ENCODE assay signal across 8 cellular contexts in genomic region chr12:14384783-14385638, GRCh38. TPM values are rescaled to one million over a fixed set of nuclear protein-coding genes. Genes with fewer than 3 reads are reported as not detected.
DNase-seq lines count a peak whose midpoint lies in the region; ATAC-seq and TF ChIP-seq lines count a peak whose summit lies in the region.

No MANE protein-coding gene starts in this region.

- H3K36me3 ChIP-seq in body of pancreas (replicated peaks in 1 of 2; ENCODE audit: insufficient read depth in 1 of 2, low read depth in 2 of 2) (no peaks in the 10 kb centered on the region), gastrocnemius medialis (no peaks in the 10 kb centered on the region)

- DNase-seq in DMS153 (lab: John Stamatoyannopoulos, UW), result peak; percentile 48
- no peak for DNase-seq in DMS153 treated with DMSO at 0.1 percent for 48 hours (lab: John Stamatoyannopoulos, UW; ENCODE audit: unreplicated experiment)
- DNase-seq in HEK293T (ENCODE audit: extremely low spot score), result peak; percentile 52
- DNase-seq in MV-4-11 (lab: John Stamatoyannopoulos, UW), result peak; percentile 75
- peak; percentile 97 to 100 for DNase-seq in SW 1271 (lab: John Stamatoyannopoulos, UW)
- DNase-seq in body of pancreas, result peak; percentile 59 to 80 (median 73)
- DNase-seq in iPS DF 19.7 (ENCODE audit: low read depth, low spot score), result peak; percentile 65
- DNase-seq in gastrocnemius medialis, result peak; percentile 56 to 75

- H3K4me3 ChIP-seq in body of pancreas (no peak overlapping the region), gastrocnemius medialis (peak overlapping the region; percentile 16 to 53 (median 36))

- peaks cover 24% of the 10 kb centered on the region for H3K4me1 ChIP-seq in body of pancreas
- peaks cover 15 to 29% of the 10 kb centered on the region in 2 donors for H3K4me1 ChIP-seq in gastrocnemius medialis

- TF ChIP-seq CTCF in body of pancreas (IDR thresholded peaks at IDR 0.05) (no peak), gastrocnemius medialis (IDR thresholded peaks at IDR 0.05 in 4 of 5, conservative IDR thresholded peaks at IDR 0.05 in 1 of 5) (no peak)

- CTCF ChIA-PET in HEK293T (lab: Yijun Ruan, JAX), result interaction anchor here (2.0 kb wide), 1 partner anchor 9 kb away, joined by 10 read pairs; no protein-coding TSS in a partner anchor

- TF ChIP-seq POLR2A in body of pancreas (IDR thresholded peaks at IDR 0.05) (peak in 1 of 3 donors; percentile 27), gastrocnemius medialis (IDR thresholded peaks at IDR 0.05) (no peak)

- 3% methylated on average over 2 of the region's 2 CpGs for WGBS in body of pancreas, 2 donors

- POLR2A ChIA-PET in HEK293T (lab: Yijun Ruan, JAX), result interaction anchor here (0.7 to 2.5 kb wide), 6 partner anchors 9 to 127 kb away, joined by 3 to 13 read pairs (median 6); partner anchors contain the start of gene ATF7IP

- H3K27me3 ChIP-seq in body of pancreas, result no peaks in the 10 kb centered on the region
- H3K27me3 ChIP-seq in gastrocnemius medialis, result no peaks in the 10 kb centered on the region

- H3K9me3 ChIP-seq in body of pancreas (no peaks in the 10 kb centered on the region), gastrocnemius medialis (peaks cover 0 to 5% (median 0%) of the 10 kb centered on the region in 3 donors)

- intact Hi-C loops in body of pancreas (cut with DNase I), result no loop called here
- intact Hi-C loops in gastrocnemius medialis (cut with DNase I; ENCODE audit: low total_unique reads), result loop anchor here (1.0 to 10.0 kb wide), 3 partner anchors 9 to 1400 kb away; partner anchors contain the start of gene EPS8

- in situ Hi-C loops in gastrocnemius medialis (cut with MboI; ENCODE audit: low sequenced_read_pairs in 4 of 4), result loop anchor here in 1 of 4 donors (25.0 kb wide), 1 partner anchor 1402 kb away; the partner anchor contains the start of gene EPS8

- H3K27ac ChIP-seq in body of pancreas (peak overlapping the region in 3 of 4 donors; percentile 46 to 75 (median 48)), gastrocnemius medialis (peak overlapping the region; percentile 61 to 83 (median 76))

- ATAC-seq in body of pancreas (peak; percentile 97), gastrocnemius medialis (peak; percentile 99)

TF ChIP-seq in HEK293T, 16 proteins besides CTCF, POLR2A, EP300 and RAD21:
- peak; percentile 89 for TF ChIP-seq ZNF384 (IDR thresholded peaks at IDR 0.05)
- TF ChIP-seq LEF1 (IDR thresholded peaks at IDR 0.05; ENCODE audit: borderline replicate concordance), result no peak
- TF ChIP-seq BHLHE40 (IDR thresholded peaks at IDR 0.05; ENCODE audit: borderline replicate concordance), result no peak

RNA-seq across cellular contexts. Expression of gene ATF7IP, which starts 19.5 kb away (rescaled TPM):
- total RNA-seq in body of pancreas, result 10 to 100 TPM; 37.6 to 80.8 TPM
- total RNA-seq in gastrocnemius medialis, result 10 to 100 TPM; 15.9 to 42.2 (median 30.7) TPM

Comparison
In these comparisons a context has a peak if more than half of its experiments do, and no peak if none do; other contexts are left out.
1. H3K4me3 ChIP-seq: peak in gastrocnemius medialis (4 of 4); none in body of pancreas (0 of 2).